ENCODE assay signal across 1 cellular context in the genomic region with DNA sequence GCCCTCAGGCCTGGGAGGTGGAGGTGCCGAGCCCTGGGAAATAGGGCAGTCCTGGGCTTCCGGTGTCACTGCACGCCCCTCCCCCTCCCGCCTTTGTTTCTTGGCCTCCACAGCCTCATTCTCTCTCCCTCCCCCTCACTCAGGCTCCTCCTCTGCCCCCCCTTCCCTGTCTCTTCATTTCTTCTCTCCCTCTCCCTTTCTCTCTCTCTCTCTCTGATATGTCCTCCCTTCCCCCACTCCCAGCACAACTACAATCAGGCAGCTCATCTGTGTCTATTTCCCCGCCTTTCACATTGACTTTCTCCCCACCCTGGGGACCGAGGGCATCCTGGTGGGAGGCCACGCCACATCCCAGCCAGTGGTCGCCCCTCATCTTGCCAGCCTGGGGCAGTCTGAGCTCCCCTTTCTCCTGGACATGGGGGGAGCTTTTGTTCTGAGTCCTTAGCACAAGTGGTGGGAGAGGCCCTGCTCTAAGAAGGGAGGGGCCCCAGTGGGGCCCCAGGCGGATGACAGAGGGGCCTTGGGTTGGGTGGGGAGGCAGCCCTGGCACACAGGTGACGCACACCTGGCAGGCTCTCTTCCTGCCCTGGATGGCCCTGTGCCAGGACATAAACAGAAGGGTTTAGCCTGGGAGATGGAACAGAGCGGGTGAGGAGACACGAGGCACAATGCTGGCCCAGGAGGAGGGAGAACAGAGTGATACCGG.
TF ChIP-seq lines count a peak whose summit lies in the region.

No MANE protein-coding gene starts in this region.

TF ChIP-seq in K562, 482 proteins besides CTCF, POLR2A, EP300 and RAD21 (continued from another document and continues in another):
- TF ChIP-seq AFF1 (IDR thresholded peaks at IDR 0.05; ENCODE audit: low read depth in 1 of 2, partially characterized antibody in 2 of 2) (peak; percentile 61 to 86), TEAD4 (IDR thresholded peaks at IDR 0.05; ENCODE audit: low read length) (no peak), TEAD4 (CRISPR knock-in tag; IDR thresholded peaks at IDR 0.05; ENCODE audit: borderline replicate concordance) (no peak), E2F8 (IDR thresholded peaks at IDR 0.05; ENCODE audit: low read depth, partially characterized antibody) (peak; percentile 69), CAMTA2 (CRISPR knock-in tag; conservative IDR thresholded peaks at IDR 0.05) (no peak), GTF2E2 (tag; IDR thresholded peaks at IDR 0.05) (no peak), ETV1 (tag; conservative IDR thresholded peaks at IDR 0.05; ENCODE audit: low read depth) (peak; percentile 74; the same call in 1 of the 2 replicates), ZNF12 (CRISPR knock-in tag; IDR thresholded peaks at IDR 0.05) (no peak), MTF1 (CRISPR knock-in tag; IDR thresholded peaks at IDR 0.05; ENCODE audit: borderline replicate concordance) (no peak), FOXA1 (IDR thresholded peaks at IDR 0.05; ENCODE audit: borderline replicate concordance) (no peak), CHCHD3 (CRISPR knock-in tag; IDR thresholded peaks at IDR 0.05) (no peak), HSF4 (CRISPR knock-in tag; IDR thresholded peaks at IDR 0.05; ENCODE audit: borderline replicate concordance) (no peak), SRSF3 (IDR thresholded peaks at IDR 0.05; ENCODE audit: insufficient read depth, low read length) (no peak), FIP1L1 (IDR thresholded peaks at IDR 0.05; ENCODE audit: low read depth, low read length, poor library complexity, severe bottlenecking) (no peak), XRCC3 (IDR thresholded peaks at IDR 0.05) (no peak), ZNF133 (CRISPR knock-in tag; IDR thresholded peaks at IDR 0.05) (no peak), NFRKB (IDR thresholded peaks at IDR 0.05; ENCODE audit: low read depth) (peak; percentile 90), GTF2F1 (IDR thresholded peaks at IDR 0.05; ENCODE audit: low read depth, low read length) (no peak), PTTG1 (tag; IDR thresholded peaks at IDR 0.05; ENCODE audit: low read depth) (no peak), RBM39 (optimal IDR thresholded peaks at IDR 0.05; ENCODE audit: low read depth, low read length) (peak; percentile 70), NCOA6 (IDR thresholded peaks at IDR 0.05) (no peak), FOS (IDR thresholded peaks at IDR 0.05; ENCODE audit: extremely low read depth, insufficient read length) (no peak), CHD4 (IDR thresholded peaks at IDR 0.05; ENCODE audit: insufficient read depth, insufficient replicate concordance, low read depth, low read length, poor library complexity, severe bottlenecking) (no peak), TCF7L2 (IDR thresholded peaks at IDR 0.05; ENCODE audit: low read depth, low read length) (no peak), ZC3H8 (IDR thresholded peaks at IDR 0.05) (no peak), STAT5B (CRISPR knock-in tag; IDR thresholded peaks at IDR 0.05) (no peak), DIDO1 (tag; IDR thresholded peaks at IDR 0.05; ENCODE audit: low read depth) (peak; percentile 58; the same call in 1 of the 2 replicates), HMBOX1 (IDR thresholded peaks at IDR 0.05) (no peak), KAT2B (IDR thresholded peaks at IDR 0.05; ENCODE audit: low read depth, low read length) (no peak), ZNF609 (CRISPR knock-in tag; IDR thresholded peaks at IDR 0.05; ENCODE audit: borderline replicate concordance) (no peak), HDAC8 (tag; IDR thresholded peaks at IDR 0.05) (no peak), ZNF174 (CRISPR knock-in tag; IDR thresholded peaks at IDR 0.05) (no peak), NEUROD1 (IDR thresholded peaks at IDR 0.05; ENCODE audit: borderline replicate concordance, low read depth, low read length, partially characterized antibody) (peak; percentile 74), OTX1 (CRISPR knock-in tag; IDR thresholded peaks at IDR 0.05) (no peak)
- TF ChIP-seq, protein P1, sequence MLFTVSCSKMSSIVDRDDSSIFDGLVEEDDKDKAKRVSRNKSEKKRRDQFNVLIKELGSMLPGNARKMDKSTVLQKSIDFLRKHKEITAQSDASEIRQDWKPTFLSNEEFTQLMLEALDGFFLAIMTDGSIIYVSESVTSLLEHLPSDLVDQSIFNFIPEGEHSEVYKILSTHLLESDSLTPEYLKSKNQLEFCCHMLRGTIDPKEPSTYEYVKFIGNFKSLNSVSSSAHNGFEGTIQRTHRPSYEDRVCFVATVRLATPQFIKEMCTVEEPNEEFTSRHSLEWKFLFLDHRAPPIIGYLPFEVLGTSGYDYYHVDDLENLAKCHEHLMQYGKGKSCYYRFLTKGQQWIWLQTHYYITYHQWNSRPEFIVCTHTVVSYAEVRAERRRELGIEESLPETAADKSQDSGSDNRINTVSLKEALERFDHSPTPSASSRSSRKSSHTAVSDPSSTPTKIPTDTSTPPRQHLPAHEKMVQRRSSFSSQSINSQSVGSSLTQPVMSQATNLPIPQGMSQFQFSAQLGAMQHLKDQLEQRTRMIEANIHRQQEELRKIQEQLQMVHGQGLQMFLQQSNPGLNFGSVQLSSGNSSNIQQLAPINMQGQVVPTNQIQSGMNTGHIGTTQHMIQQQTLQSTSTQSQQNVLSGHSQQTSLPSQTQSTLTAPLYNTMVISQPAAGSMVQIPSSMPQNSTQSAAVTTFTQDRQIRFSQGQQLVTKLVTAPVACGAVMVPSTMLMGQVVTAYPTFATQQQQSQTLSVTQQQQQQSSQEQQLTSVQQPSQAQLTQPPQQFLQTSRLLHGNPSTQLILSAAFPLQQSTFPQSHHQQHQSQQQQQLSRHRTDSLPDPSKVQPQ (CRISPR knock-in tag; IDR thresholded peaks at IDR 0.05; ENCODE audit: borderline replicate concordance), result no peak
- TF ChIP-seq, protein P2, sequence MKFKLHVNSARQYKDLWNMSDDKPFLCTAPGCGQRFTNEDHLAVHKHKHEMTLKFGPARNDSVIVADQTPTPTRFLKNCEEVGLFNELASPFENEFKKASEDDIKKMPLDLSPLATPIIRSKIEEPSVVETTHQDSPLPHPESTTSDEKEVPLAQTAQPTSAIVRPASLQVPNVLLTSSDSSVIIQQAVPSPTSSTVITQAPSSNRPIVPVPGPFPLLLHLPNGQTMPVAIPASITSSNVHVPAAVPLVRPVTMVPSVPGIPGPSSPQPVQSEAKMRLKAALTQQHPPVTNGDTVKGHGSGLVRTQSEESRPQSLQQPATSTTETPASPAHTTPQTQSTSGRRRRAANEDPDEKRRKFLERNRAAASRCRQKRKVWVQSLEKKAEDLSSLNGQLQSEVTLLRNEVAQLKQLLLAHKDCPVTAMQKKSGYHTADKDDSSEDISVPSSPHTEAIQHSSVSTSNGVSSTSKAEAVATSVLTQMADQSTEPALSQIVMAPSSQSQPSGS (CRISPR knock-in tag; IDR thresholded peaks at IDR 0.05), result no peak
- TF ChIP-seq, protein P3, sequence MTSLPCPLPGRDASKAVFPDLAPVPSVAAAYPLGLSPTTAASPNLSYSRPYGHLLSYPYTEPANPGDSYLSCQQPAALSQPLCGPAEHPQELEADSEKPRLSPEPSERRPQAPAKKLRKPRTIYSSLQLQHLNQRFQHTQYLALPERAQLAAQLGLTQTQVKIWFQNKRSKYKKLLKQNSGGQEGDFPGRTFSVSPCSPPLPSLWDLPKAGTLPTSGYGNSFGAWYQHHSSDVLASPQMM (CRISPR knock-in tag; IDR thresholded peaks at IDR 0.05), result no peak
- TF ChIP-seq, protein P4, sequence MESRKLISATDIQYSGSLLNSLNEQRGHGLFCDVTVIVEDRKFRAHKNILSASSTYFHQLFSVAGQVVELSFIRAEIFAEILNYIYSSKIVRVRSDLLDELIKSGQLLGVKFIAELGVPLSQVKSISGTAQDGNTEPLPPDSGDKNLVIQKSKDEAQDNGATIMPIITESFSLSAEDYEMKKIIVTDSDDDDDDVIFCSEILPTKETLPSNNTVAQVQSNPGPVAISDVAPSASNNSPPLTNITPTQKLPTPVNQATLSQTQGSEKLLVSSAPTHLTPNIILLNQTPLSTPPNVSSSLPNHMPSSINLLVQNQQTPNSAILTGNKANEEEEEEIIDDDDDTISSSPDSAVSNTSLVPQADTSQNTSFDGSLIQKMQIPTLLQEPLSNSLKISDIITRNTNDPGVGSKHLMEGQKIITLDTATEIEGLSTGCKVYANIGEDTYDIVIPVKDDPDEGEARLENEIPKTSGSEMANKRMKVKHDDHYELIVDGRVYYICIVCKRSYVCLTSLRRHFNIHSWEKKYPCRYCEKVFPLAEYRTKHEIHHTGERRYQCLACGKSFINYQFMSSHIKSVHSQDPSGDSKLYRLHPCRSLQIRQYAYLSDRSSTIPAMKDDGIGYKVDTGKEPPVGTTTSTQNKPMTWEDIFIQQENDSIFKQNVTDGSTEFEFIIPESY (CRISPR knock-in tag; IDR thresholded peaks at IDR 0.05), result no peak
